3 cellular contexts compared by ENCODE assay signal in the genomic region with DNA sequence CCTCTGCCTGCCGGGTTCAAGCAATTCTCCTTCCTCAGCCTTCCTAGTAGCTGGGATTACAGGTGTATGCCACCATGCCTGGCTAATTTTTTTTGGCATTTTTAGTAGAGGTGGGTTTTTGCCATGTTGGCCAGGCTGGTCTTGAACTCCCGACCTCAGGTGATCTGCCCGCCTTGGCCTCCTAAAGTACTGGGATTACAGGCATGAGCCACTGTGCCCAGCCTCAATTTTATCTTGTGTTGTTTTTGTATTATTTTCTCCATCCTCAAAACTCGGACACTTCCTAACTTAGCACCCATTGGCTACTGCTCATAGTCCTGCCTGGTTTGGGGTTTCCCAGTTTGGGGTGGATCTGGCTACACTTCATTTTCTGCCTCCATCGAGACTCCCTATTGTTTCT. TPM values are rescaled to one million over a fixed set of nuclear protein-coding genes. Genes with fewer than 3 reads are reported as not detected.
"Had no signal": no experiment of that assay in that cellular context is flagged by ENCODE, and none has a peak within 500 bp of the region (broad histone marks: within the 10 kb centered on the region; RNA-seq: fewer than 3 reads in every experiment).

No MANE protein-coding gene starts in this region.

RNA-seq across cellular contexts. Expression of gene RIPK3, which starts 47.8 kb away (rescaled TPM):
- total RNA-seq: H4, H7, HFFc6 had no signal
